1 cellular context compared by ENCODE assay signal in the genomic region with DNA sequence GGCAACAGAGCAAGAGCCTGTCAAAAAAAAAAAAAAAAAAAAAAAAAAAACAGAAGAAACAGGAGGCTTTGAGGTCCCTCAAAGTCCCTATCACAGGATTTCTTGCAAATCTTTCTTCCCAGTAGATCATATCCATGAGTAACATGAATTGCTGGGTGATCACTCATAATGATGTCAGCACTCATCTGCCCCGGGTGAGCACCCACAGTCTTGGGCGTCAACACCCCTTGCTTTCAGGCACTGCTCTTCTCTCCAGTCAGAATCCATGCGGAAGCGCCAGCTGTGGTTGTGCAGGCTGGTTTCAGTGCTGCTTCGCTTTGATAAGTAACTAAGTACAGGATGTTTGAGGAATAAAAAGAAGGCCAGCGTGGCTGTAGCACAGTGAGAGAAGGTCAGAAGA.
TF ChIP-seq lines count a peak whose summit lies in the region.

No MANE protein-coding gene starts in this region.

TF ChIP-seq in IMR-90, 13 proteins besides CTCF, POLR2A, EP300 and RAD21:
- TF ChIP-seq, protein P1, sequence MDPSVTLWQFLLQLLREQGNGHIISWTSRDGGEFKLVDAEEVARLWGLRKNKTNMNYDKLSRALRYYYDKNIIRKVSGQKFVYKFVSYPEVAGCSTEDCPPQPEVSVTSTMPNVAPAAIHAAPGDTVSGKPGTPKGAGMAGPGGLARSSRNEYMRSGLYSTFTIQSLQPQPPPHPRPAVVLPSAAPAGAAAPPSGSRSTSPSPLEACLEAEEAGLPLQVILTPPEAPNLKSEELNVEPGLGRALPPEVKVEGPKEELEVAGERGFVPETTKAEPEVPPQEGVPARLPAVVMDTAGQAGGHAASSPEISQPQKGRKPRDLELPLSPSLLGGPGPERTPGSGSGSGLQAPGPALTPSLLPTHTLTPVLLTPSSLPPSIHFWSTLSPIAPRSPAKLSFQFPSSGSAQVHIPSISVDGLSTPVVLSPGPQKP (IDR thresholded peaks at IDR 0.05; ENCODE audit: borderline replicate concordance, low read depth, low read length), result no peak
- TF ChIP-seq NFE2L2 (IDR thresholded peaks at IDR 0.05; ENCODE audit: low read depth, low read length) (no peak), SMC3 (IDR thresholded peaks at IDR 0.05; ENCODE audit: low read depth, low read length) (no peak)
TF ChIP-seq in IMR-90: peak in this region for 0.
